8 cellular contexts compared by ENCODE assay signal in the genomic region with DNA sequence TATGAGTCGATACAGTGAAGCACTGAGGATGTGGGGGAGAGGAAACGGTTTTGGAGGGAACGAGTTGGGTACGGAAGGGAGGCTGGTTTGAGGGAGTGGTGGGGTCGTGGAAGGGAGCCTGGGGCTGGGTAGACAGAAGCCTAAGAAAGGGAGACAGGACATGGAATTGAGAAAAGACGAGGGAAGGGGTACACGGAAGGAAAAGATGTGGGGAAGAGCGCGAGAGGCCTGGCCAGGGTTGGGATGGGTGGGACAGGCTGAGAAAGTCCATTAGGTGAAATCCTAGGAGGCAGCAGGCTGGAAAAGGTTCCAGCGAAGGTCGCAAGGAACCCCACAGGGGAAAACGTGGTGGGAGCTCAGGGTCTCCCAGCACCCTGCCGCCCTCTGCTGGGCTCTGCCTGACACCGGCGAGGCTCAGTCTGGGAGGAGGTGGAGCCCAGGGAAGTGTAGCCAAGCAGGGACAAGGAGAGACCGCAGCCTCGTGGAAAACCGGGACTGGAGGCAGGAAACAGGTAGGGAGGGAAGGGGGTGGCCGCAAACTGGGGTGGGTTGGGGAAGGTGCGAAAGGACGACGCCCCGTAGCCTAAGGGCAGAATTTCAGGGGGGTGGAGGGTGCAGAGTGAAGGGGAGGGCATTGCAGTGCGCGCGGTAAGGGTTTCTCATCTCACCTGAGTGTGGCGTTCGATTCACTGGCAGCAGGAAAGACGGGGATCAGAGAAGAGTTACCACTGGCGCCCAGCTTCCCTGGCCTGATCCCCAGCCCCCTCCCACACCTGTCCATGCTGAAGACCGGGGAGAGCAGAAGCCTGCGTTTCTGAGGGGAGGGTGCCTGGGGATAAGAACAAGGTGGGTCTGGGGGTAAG. TPM values are rescaled to one million over a fixed set of nuclear protein-coding genes. Genes with fewer than 3 reads are reported as not detected.
DNase-seq lines count a peak whose midpoint lies in the region; ATAC-seq and TF ChIP-seq lines count a peak whose summit lies in the region.

No MANE protein-coding gene starts in this region.

- H3K27me3 ChIP-seq in CD4-positive, alpha-beta T cell (ENCODE audit: control insufficient read depth, insufficient read depth, low read length), result no peaks in the 10 kb centered on the region
- H3K27me3 ChIP-seq in HUES6 (ENCODE audit: control insufficient read depth, insufficient read depth, low read length), result no peaks in the 10 kb centered on the region
- H3K27me3 ChIP-seq in NT2/D1 (ENCODE audit: insufficient read depth, insufficient read length), result no peaks in the 10 kb centered on the region
- peaks cover 10% of the 10 kb centered on the region for H3K27me3 ChIP-seq in endodermal cell (ENCODE audit: control insufficient read depth, insufficient read depth, low read length, poor library complexity, severe bottlenecking)

- no peaks in the 10 kb centered on the region for H3K27me3 Mint-ChIP-seq in CD4-positive, alpha-beta T cell
- H3K27me3 Mint-ChIP-seq in endodermal cell (ENCODE audit: insufficient read depth) (peaks cover 18% of the 10 kb centered on the region), memory B cell (no peaks in the 10 kb centered on the region)

- POLR2A ChIA-PET in CD4-positive, alpha-beta T cell (lab: Charles Lee), result interaction anchor here (1.5 to 2.8 kb wide), 2 partner anchors 13 to 21 kb away, joined by 4 to 14 read pairs; no protein-coding TSS in a partner anchor

- CTCF ChIA-PET in CD4-positive, alpha-beta T cell (lab: Charles Lee), result interaction anchor here (0.7 to 3.4 kb wide), 5 partner anchors 12 to 25 kb away, joined by 3 to 21 read pairs (median 12); no protein-coding TSS in a partner anchor

- TF ChIP-seq CTCF in CD4-positive, alpha-beta T cell (IDR thresholded peaks at IDR 0.05), result peak; percentile 69
- TF ChIP-seq CTCF in endodermal cell (conservative IDR thresholded peaks at IDR 0.05), result peak; percentile 85

- H3K4me1 ChIP-seq in HUES6 (ENCODE audit: control insufficient read depth, insufficient read depth, low read length) (peaks cover 60% of the 10 kb centered on the region), NT2/D1 (ENCODE audit: insufficient read depth, insufficient read length) (peaks cover 3% of the 10 kb centered on the region), endodermal cell (ENCODE audit: control insufficient read depth, insufficient read depth, low read length) (peaks cover 8% of the 10 kb centered on the region)

- H3K4me1 Mint-ChIP-seq in CD4-positive, alpha-beta T cell (ENCODE audit: low read depth), result peaks cover 50% of the 10 kb centered on the region
- H3K4me1 Mint-ChIP-seq in endodermal cell, result peaks cover 62% of the 10 kb centered on the region
- H3K4me1 Mint-ChIP-seq in memory B cell, result peaks cover 45% of the 10 kb centered on the region

- no peak overlapping the region for H3K27ac ChIP-seq in CD4-positive, alpha-beta T cell (ENCODE audit: low read depth, low read length)
- H3K27ac ChIP-seq in HUES6 (ENCODE audit: low read depth, low read length) (peak overlapping the region; percentile 17; the same call in 1 of the 2 replicates), endodermal cell (ENCODE audit: low read depth, low read length) (no peak overlapping the region)

- H3K36me3 ChIP-seq in HUES6 (ENCODE audit: control insufficient read depth, insufficient read depth, low read length) (peaks cover 6% of the 10 kb centered on the region), NT2/D1 (ENCODE audit: insufficient read depth, insufficient read length, low read length) (peaks cover 11% of the 10 kb centered on the region), endodermal cell (ENCODE audit: control insufficient read depth, insufficient read depth, low read length) (no peaks in the 10 kb centered on the region)

- H3K4me3 Mint-ChIP-seq in CD4-positive, alpha-beta T cell, result peak overlapping the region; percentile 91
- H3K4me3 Mint-ChIP-seq in endodermal cell, result peak overlapping the region; percentile 69
- H3K4me3 Mint-ChIP-seq in memory B cell, result peak overlapping the region; percentile 89

- peak; percentile 49 for ATAC-seq in CD4-positive, alpha-beta T cell (ENCODE audit: poor library complexity)
- ATAC-seq in memory B cell (ENCODE audit: low read depth), result peak; percentile 35

- H3K9ac ChIP-seq in HUES6 (ENCODE audit: low read length), result peak overlapping the region; percentile 75
- H3K9ac ChIP-seq in NT2/D1 (ENCODE audit: insufficient read length, low read depth), result peak overlapping the region; percentile 90
- peak overlapping the region; percentile 39 for H3K9ac ChIP-seq in endodermal cell (ENCODE audit: extremely low read depth, low read length, poor library complexity, severe bottlenecking)

- intact Hi-C loops in CD4-positive, alpha-beta T cell (cut with DNase I, micrococcal nuclease), result loop anchor here in 1 of 2 experiments (1.0 kb wide), 1 partner anchor 22 kb away; no protein-coding TSS in a partner anchor

- peak overlapping the region; percentile 22 for H3K27ac Mint-ChIP-seq in CD4-positive, alpha-beta T cell
- H3K27ac Mint-ChIP-seq in endodermal cell (peak overlapping the region; percentile 83), memory B cell (no peak overlapping the region)

- 3 to 5% methylated on average over 24 to 32 of the region's 32 CpGs for WGBS in endodermal cell (ENCODE audit: insufficient coverage in 1 of 2, insufficient read length in 1 of 2), 2 experiments

- peaks cover 13% of the 10 kb centered on the region for H3K36me3 Mint-ChIP-seq in CD4-positive, alpha-beta T cell (ENCODE audit: low read depth)
- H3K36me3 Mint-ChIP-seq in endodermal cell (ENCODE audit: low read depth), result peaks cover 3% of the 10 kb centered on the region
- peaks cover 6% of the 10 kb centered on the region for H3K36me3 Mint-ChIP-seq in memory B cell

- H3K9me3 ChIP-seq in CD4-positive, alpha-beta T cell (ENCODE audit: control insufficient read depth, low read length), result no peaks in the 10 kb centered on the region
- H3K9me3 ChIP-seq in HUES6 (ENCODE audit: control insufficient read depth, insufficient read depth, low read depth, low read length) (no peaks in the 10 kb centered on the region), NT2/D1 (ENCODE audit: insufficient read depth, low read length) (no peaks in the 10 kb centered on the region), endodermal cell (ENCODE audit: control insufficient read depth, low read length) (no peaks in the 10 kb centered on the region)

- H3K4me3 ChIP-seq in HUES6 (ENCODE audit: low read depth, low read length), result peak overlapping the region; percentile 64
- peak overlapping the region; percentile 68 for H3K4me3 ChIP-seq in NT2/D1 (ENCODE audit: insufficient read length, low read depth)
- peak overlapping the region; percentile 88 for H3K4me3 ChIP-seq in endodermal cell (ENCODE audit: low read length)

- peak; percentile 26 to 61 (median 44) for DNase-seq in CD4-positive, alpha-beta T cell
- DNase-seq in NT2/D1 (ENCODE audit: low read depth, low spot score) (peak; percentile 75), activated T-cell treated with anti-CD3 and anti-CD28 coated beads for 24 hours (ENCODE audit: low read depth) (peak; percentile 50), endodermal cell (peak; percentile 98), memory B cell (ENCODE audit: low spot score in 2 of 2) (peak; percentile 29 to 36), cortex of kidney (lab: John Stamatoyannopoulos, UW) (no peak)
- DNase-seq in stimulated activated CD8-positive, alpha-beta memory T cell treated with anti-CD3 and anti-CD28 coated beads, Interleukin-12 subunit alpha, Interleukin-12 subunit beta, amount 100 ng/mL, for 4 hours (ENCODE audit: low read depth), result peak; percentile 26

- no peaks in the 10 kb centered on the region for H3K9me3 Mint-ChIP-seq in CD4-positive, alpha-beta T cell
- H3K9me3 Mint-ChIP-seq in endodermal cell (no peaks in the 10 kb centered on the region), memory B cell (no peaks in the 10 kb centered on the region)

RNA-seq across cellular contexts. Expression of gene GABBR1, which starts 4.3 kb away (rescaled TPM):
- total RNA-seq in CD4-positive, alpha-beta T cell, result 10 to 100 TPM; 78.4 to 79.9 TPM
- 10 to 100 TPM; 81.8 to 99.1 TPM for total RNA-seq in endodermal cell
- polyA plus RNA-seq in endodermal cell (2013, experiment 1 of 2), result 59.1 TPM
- polyA plus RNA-seq in endodermal cell (2013, experiment 2 of 2), result 52.2 TPM

RNA-seq across cellular contexts. Expression of gene MOG, which starts 28.2 kb away (rescaled TPM):
- total RNA-seq in CD4-positive, alpha-beta T cell, result not detected
- not detected for total RNA-seq in endodermal cell
- polyA plus RNA-seq in endodermal cell (2013, experiment 1 of 2), result not detected
- not detected for polyA plus RNA-seq in endodermal cell (2013, experiment 2 of 2)

RNA-seq across cellular contexts. Expression of gene OR2H2, which starts 43.7 kb away (rescaled TPM):
- not detected for total RNA-seq in CD4-positive, alpha-beta T cell
- not detected for total RNA-seq in endodermal cell
- polyA plus RNA-seq in endodermal cell (2013, experiment 1 of 2), result not detected
- not detected for polyA plus RNA-seq in endodermal cell (2013, experiment 2 of 2)

RNA-seq across cellular contexts. Expression of gene ZFP57, which starts 52.3 kb away (rescaled TPM):
- not detected for total RNA-seq in CD4-positive, alpha-beta T cell
- under 1 TPM; 0.24 to 0.59 TPM for total RNA-seq in endodermal cell
- 0.11 TPM for polyA plus RNA-seq in endodermal cell (2013, experiment 1 of 2)
- polyA plus RNA-seq in endodermal cell (2013, experiment 2 of 2), result not detected

Comparison
In these comparisons a context has a peak if more than half of its experiments do, and no peak if none do; other contexts are left out.
1. H3K9ac ChIP-seq: peak in every context shown above with its lines; median percentile 90 in NT2/D1; 75 in HUES6; 39 in endodermal cell.